1 cellular context compared by ENCODE assay signal in genomic region chr14:34098045-34098984, GRCh38.
A peak's percentile ranks its signal among the peaks of the same experiment; 100 is the strongest.
TF ChIP-seq lines count a peak whose summit lies in the region.

No MANE protein-coding gene starts in this region.

TF ChIP-seq in HepG2, 621 proteins besides CTCF, POLR2A, EP300 and RAD21 (continued from another document and continues in another):
- TF ChIP-seq ZBTB25 (CRISPR knock-in tag; IDR thresholded peaks at IDR 0.05), result peak; percentile 80
- peak; percentile 74; the same call in 1 of the 2 replicates for TF ChIP-seq ZNF772 (CRISPR knock-in tag; IDR thresholded peaks at IDR 0.05)
- TF ChIP-seq WIZ (CRISPR knock-in tag; IDR thresholded peaks at IDR 0.05), result no peak
- 0 out of 2 replicates have a peak, but pooled peaks have one; percentile 29 for TF ChIP-seq ZSCAN29 (CRISPR knock-in tag; conservative IDR thresholded peaks at IDR 0.05)
- TF ChIP-seq AKNA (CRISPR knock-in tag; IDR thresholded peaks at IDR 0.05; ENCODE audit: borderline replicate concordance), result no peak
- no peak for TF ChIP-seq ZFP36L2 (CRISPR knock-in tag; IDR thresholded peaks at IDR 0.05)
- 0 out of 2 replicates have a peak, but pooled peaks have one; percentile 11 for TF ChIP-seq HMG20A (CRISPR knock-in tag; IDR thresholded peaks at IDR 0.05; ENCODE audit: borderline replicate concordance)
- TF ChIP-seq IKZF5 (CRISPR knock-in tag; IDR thresholded peaks at IDR 0.05), result no peak
- TF ChIP-seq RNF2 (conservative IDR thresholded peaks at IDR 0.05; ENCODE audit: low read depth), result no peak
- no peak for TF ChIP-seq ZNF781 (CRISPR knock-in tag; IDR thresholded peaks at IDR 0.05; ENCODE audit: borderline replicate concordance, not compliant biosample characterization)
- 0 out of 2 replicates have a peak, but pooled peaks have one; percentile 32 for TF ChIP-seq ZNF383 (CRISPR knock-in tag; IDR thresholded peaks at IDR 0.05; ENCODE audit: borderline replicate concordance)
- no peak for TF ChIP-seq ZFP62 (CRISPR knock-in tag; IDR thresholded peaks at IDR 0.05)
- peak; percentile 25 for TF ChIP-seq XRCC5 (optimal IDR thresholded peaks at IDR 0.05; ENCODE audit: low read length)
- no peak for TF ChIP-seq CBX2 (IDR thresholded peaks at IDR 0.05; ENCODE audit: low read depth, low read length)
- 0 out of 2 replicates have a peak, but pooled peaks have one; percentile 29 for TF ChIP-seq CBX2 (CRISPR knock-in tag; IDR thresholded peaks at IDR 0.05; ENCODE audit: low read depth)
- TF ChIP-seq ZZZ3 (CRISPR knock-in tag; IDR thresholded peaks at IDR 0.05; ENCODE audit: borderline replicate concordance), result no peak
- peak; percentile 61; the same call in 1 of the 2 replicates for TF ChIP-seq HMGXB3 (CRISPR knock-in tag; IDR thresholded peaks at IDR 0.05; ENCODE audit: borderline replicate concordance)
- TF ChIP-seq ZSCAN31 (CRISPR knock-in tag; IDR thresholded peaks at IDR 0.05; ENCODE audit: low read depth), result 0 out of 2 replicates have a peak, but pooled peaks have one; percentile 37
- TF ChIP-seq GLI4 (CRISPR knock-in tag; IDR thresholded peaks at IDR 0.05; ENCODE audit: borderline replicate concordance), result no peak
- TF ChIP-seq TBX2 (CRISPR knock-in tag; IDR thresholded peaks at IDR 0.05; ENCODE audit: borderline replicate concordance), result peak; percentile 69; the same call in 1 of the 2 replicates
- no peak for TF ChIP-seq NFKBIZ (CRISPR knock-in tag; IDR thresholded peaks at IDR 0.05)
- TF ChIP-seq CSRNP1 (CRISPR knock-in tag; IDR thresholded peaks at IDR 0.05), result no peak
- peak; percentile 75 for TF ChIP-seq AHDC1 (CRISPR knock-in tag; IDR thresholded peaks at IDR 0.05; ENCODE audit: borderline replicate concordance)
- TF ChIP-seq TRAFD1 (CRISPR knock-in tag; IDR thresholded peaks at IDR 0.05; ENCODE audit: borderline replicate concordance), result no peak; the same call in 1 of the 2 replicates
- peak; percentile 70; the same call in 1 of the 2 replicates for TF ChIP-seq ZNF652 (CRISPR knock-in tag; IDR thresholded peaks at IDR 0.05; ENCODE audit: borderline replicate concordance, low read depth)
- 0 out of 2 replicates have a peak, but pooled peaks have one; percentile 2 for TF ChIP-seq ZNF891 (CRISPR knock-in tag; IDR thresholded peaks at IDR 0.05)
- peak; percentile 64 for TF ChIP-seq USF2 (IDR thresholded peaks at IDR 0.05; ENCODE audit: low read depth, low read length)
- peak; percentile 80; the same call in 1 of the 2 replicates for TF ChIP-seq USF2 (CRISPR knock-in tag; IDR thresholded peaks at IDR 0.05; ENCODE audit: borderline replicate concordance)
- no peak for TF ChIP-seq KDM3A (CRISPR knock-in tag; IDR thresholded peaks at IDR 0.05; ENCODE audit: low read depth)
- TF ChIP-seq SP140L (CRISPR knock-in tag; IDR thresholded peaks at IDR 0.05; ENCODE audit: borderline replicate concordance), result peak; percentile 90; the same call in 1 of the 2 replicates
